ENCODE assay signal across 7 cellular contexts in the genomic region with DNA sequence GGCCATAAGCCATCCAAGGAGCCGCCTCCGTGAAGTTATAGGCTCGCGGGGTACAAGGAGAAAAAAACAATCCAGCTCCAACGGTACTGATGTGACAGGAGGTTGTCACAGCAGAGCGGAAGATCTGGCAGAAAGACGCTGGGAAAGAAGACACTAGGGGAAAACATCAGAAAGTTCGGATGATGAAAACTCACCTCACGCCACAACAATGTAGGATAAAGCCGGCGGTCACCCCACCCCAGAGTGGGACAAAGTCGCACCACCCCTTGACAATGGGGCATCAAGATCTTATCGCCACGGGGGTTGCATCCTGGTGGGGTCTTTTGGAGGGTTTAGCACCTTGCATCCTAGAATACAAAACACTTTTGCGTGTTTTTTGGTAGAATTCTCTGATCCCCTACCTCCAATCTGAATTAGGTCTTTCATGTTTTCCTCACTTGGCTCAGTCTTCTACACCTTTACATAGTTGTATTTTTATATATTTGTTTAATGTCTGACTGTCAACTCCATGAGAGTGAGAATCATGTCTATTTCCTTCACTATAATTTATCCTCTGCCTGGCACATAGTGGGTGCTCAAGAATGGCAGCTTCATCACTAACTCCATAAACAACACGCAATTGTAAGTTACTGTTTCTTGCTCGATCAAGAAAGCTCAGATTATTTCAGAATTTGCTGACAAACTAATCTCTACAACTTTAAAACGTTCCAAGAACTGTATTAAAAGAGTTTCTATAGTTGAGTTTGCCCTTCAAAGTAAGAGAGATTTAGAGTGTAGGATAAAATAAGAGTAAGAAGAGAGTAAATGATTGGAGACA. TPM values are rescaled to one million over a fixed set of nuclear protein-coding genes. Genes with fewer than 3 reads are reported as not detected.
A peak's percentile ranks its signal among the peaks of the same experiment; 100 is the strongest.
DNase-seq lines count a peak whose midpoint lies in the region; ATAC-seq and TF ChIP-seq lines count a peak whose summit lies in the region.

No MANE protein-coding gene starts in this region.

- peak overlapping the region; percentile 92 for H3K4me3 Mint-ChIP-seq in activated CD8-positive, alpha-beta T cell treated with anti-CD3 and anti-CD28 coated beads for 36 hours

- POLR2A ChIA-PET in activated CD8-positive, alpha-beta T cell treated with anti-CD3 and anti-CD28 coated beads for 36 hours (lab: Charles Lee), result interaction anchor here (0.9 to 1.0 kb wide), 3 partner anchors 13 to 196 kb away, joined by 3 to 4 read pairs (median 3); a partner anchor contains a TSS

- CTCF ChIA-PET in activated CD8-positive, alpha-beta T cell treated with anti-CD3 and anti-CD28 coated beads for 36 hours (lab: Charles Lee), result interaction anchor here (1.3 to 2.1 kb wide), 3 partner anchors 13 to 193 kb away, joined by 3 to 9 read pairs (median 6); no protein-coding TSS in a partner anchor

- no peak for TF ChIP-seq CTCF in activated CD8-positive, alpha-beta T cell treated with anti-CD3 and anti-CD28 coated beads for 36 hours (IDR thresholded peaks at IDR 0.05)
- TF ChIP-seq CTCF in stomach (IDR thresholded peaks at IDR 0.05), result no peak

- H3K9me3 Mint-ChIP-seq in activated CD8-positive, alpha-beta T cell treated with anti-CD3 and anti-CD28 coated beads for 36 hours, result no peaks in the 10 kb centered on the region

- intact Hi-C loops in activated CD8-positive, alpha-beta T cell treated with anti-CD3 and anti-CD28 coated beads for 36 hours (cut with micrococcal nuclease), result no loop called here
- intact Hi-C loops in stomach (cut with DNase I; ENCODE audit: low total_unique reads), result no loop called here

- TF ChIP-seq POLR2A in stomach (IDR thresholded peaks at IDR 0.05), result no peak

- H3K27ac ChIP-seq in iPS-20b (ENCODE audit: low read length) (no peak overlapping the region), stomach (peak overlapping the region; percentile 74 to 99 (median 92))

- H3K4me1 Mint-ChIP-seq in activated CD8-positive, alpha-beta T cell treated with anti-CD3 and anti-CD28 coated beads for 36 hours (ENCODE audit: low read depth), result peaks cover 33% of the 10 kb centered on the region

- DNase-seq in activated CD8-positive, alpha-beta T cell treated with anti-CD3 and anti-CD28 coated beads for 36 hours, result no peak
- no peak for DNase-seq in stomach
- no peak for DNase-seq in NCI-H187 (lab: John Stamatoyannopoulos, UW)

- H3K27me3 ChIP-seq in iPS-20b (ENCODE audit: insufficient read depth, low read length) (peaks cover 47% of the 10 kb centered on the region), stomach (peaks cover 0 to 9% (median 0%) of the 10 kb centered on the region in 3 donors)

- H3K4me1 ChIP-seq in iPS-20b (ENCODE audit: insufficient read depth, low read length), result peaks cover 8% of the 10 kb centered on the region; the same call in 1 of the 2 replicates
- H3K4me1 ChIP-seq in stomach, result peaks cover 4 to 30% (median 21%) of the 10 kb centered on the region in 4 donors

- peak overlapping the region; percentile 80 for H3K27ac Mint-ChIP-seq in activated CD8-positive, alpha-beta T cell treated with anti-CD3 and anti-CD28 coated beads for 36 hours

- peaks cover 17% of the 10 kb centered on the region for H3K27me3 Mint-ChIP-seq in activated CD8-positive, alpha-beta T cell treated with anti-CD3 and anti-CD28 coated beads for 36 hours

- WGBS in stomach, 5 donors, result 7 to 11% (median 8%) methylated on average over 18 of the region's 18 CpGs

- H3K9me3 ChIP-seq in iPS-20b (ENCODE audit: insufficient read depth, low read depth, low read length) (no peaks in the 10 kb centered on the region), stomach (no peaks in the 10 kb centered on the region)

- TF ChIP-seq EP300 in stomach (IDR thresholded peaks at IDR 0.05), result no peak

- ATAC-seq in HG03342 (IDR thresholded peaks at IDR 0.05; ENCODE audit: unreplicated experiment) (peak; percentile 18), HG02610 (IDR thresholded peaks at IDR 0.05; ENCODE audit: unreplicated experiment) (no peak), HG03025 (IDR thresholded peaks at IDR 0.05; ENCODE audit: low FRiP score, unreplicated experiment) (no peak)
- ATAC-seq in activated CD8-positive, alpha-beta T cell treated with anti-CD3 and anti-CD28 coated beads for 36 hours, result no peak

- H3K9ac ChIP-seq in iPS-20b (ENCODE audit: low read depth, low read length), result peak overlapping the region; percentile 57; the same call in 1 of the 2 replicates

- H3K36me3 ChIP-seq in iPS-20b (ENCODE audit: insufficient read depth, low read depth, low read length) (no peaks in the 10 kb centered on the region), stomach (no peaks in the 10 kb centered on the region)

- H3K4me3 ChIP-seq in iPS-20b (ENCODE audit: low read length), result peak overlapping the region; percentile 80
- peak overlapping the region; percentile 65 to 99 (median 85) for H3K4me3 ChIP-seq in stomach

- H3K36me3 Mint-ChIP-seq in activated CD8-positive, alpha-beta T cell treated with anti-CD3 and anti-CD28 coated beads for 36 hours (ENCODE audit: low read depth), result peaks cover 1% of the 10 kb centered on the region

RNA-seq across cellular contexts. Expression of a gene that starts 0.6 kb away (rescaled TPM):
- total RNA-seq in activated CD8-positive, alpha-beta T cell treated with anti-CD3 and anti-CD28 coated beads for 36 hours, result under 1 TPM; 0.70 to 0.87 TPM
- 10 to 100 TPM in 1 of 5 donors, 1 to 10 TPM in 2, under 1 TPM in 2; 0.45 to 10.1 (median 2.2) TPM for total RNA-seq in stomach
- polyA plus RNA-seq in stomach, result under 1 TPM; 0.75 to 0.98 (median 0.76) TPM
